In the genomic region with DNA sequence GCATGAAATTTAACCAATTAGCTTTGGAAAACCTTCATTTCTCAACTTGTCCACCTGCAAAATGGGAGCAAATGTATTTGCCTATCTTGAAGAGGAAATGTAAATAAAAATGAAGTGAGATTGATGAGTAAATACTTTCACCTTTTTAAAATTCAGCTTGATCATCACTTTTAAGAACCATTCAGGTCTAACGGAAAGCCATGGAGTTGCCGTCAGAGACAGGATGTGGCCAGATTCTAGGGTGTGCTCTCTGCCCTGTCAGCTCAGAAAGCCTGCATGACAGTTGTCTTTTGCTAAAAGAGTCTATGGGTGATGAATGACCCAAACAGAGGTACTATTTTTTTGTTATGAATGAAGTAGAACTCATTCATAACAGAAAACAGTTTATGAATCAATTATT, we compare ENCODE assay signal across 22 cellular contexts.
"Had no signal": no experiment of that assay in that cellular context is flagged by ENCODE, and none has a peak within 500 bp of the region (broad histone marks: within the 10 kb centered on the region; RNA-seq: fewer than 3 reads in every experiment).

No MANE protein-coding gene starts in this region.

- ATAC-seq: activated T-cell treated with anti-CD3 and anti-CD28 coated beads, Interleukin-2, amount 50 U/mL, for 72 hours; body of pancreas; PC-3 had no signal

- H3K4me1 ChIP-seq: body of pancreas had no signal

- DNase-seq: activated CD4-positive, alpha-beta T cell treated with anti-CD3 and anti-CD28 coated beads for 48 hours; activated CD4-positive, alpha-beta T cell treated with anti-CD3 and anti-CD28 coated beads, Interleukin-2, amount 50 U/mL, for 4 hours; activated CD4-positive, CD25-positive, alpha-beta regulatory T cell treated with anti-CD3 and anti-CD28 coated beads, Interleukin-2, amount 50 U/mL, for 72 hours; activated CD8-positive, alpha-beta memory T cell treated with anti-CD3 and anti-CD28 coated beads for 24 hours; activated naive CD4-positive, alpha-beta T cell treated with anti-CD3 and anti-CD28 coated beads, Interleukin-2, amount 50 U/mL, for 16 hours; activated naive CD8-positive, alpha-beta T cell treated with anti-CD3 and anti-CD28 coated beads, Interleukin-2, amount 10 ng/mL, durations not matched to agents 7 days and 5 days; activated T-cell treated with anti-CD3 and anti-CD28 coated beads, Interleukin-2, amount 50 U/mL, for 72 hours; aorta; body of pancreas; central memory CD4-positive, alpha-beta T cell; MM.1S; NCI-H1436 treated with DMSO at 0.1 percent for 48 hours; NCI-H187; NCI-H2081; NCI-H446; NCI-H524; PC-3; SHP77 treated with DMSO at 0.1 percent for 48 hours had no signal

- H3K27ac Mint-ChIP-seq: activated naive CD8-positive, alpha-beta T cell treated with anti-CD3 and anti-CD28 coated beads, Interleukin-2, amount 10 ng/mL, durations not matched to agents 7 days and 5 days; activated T-cell treated with anti-CD3 and anti-CD28 coated beads, Interleukin-2, amount 50 U/mL, for 72 hours; T-helper 1 cell treated with Interleukin-12 subunit alpha and Interleukin-12 subunit beta and Interleukin-4 antibody, amounts not matched to agents 30 μg/mL and 1 μg/mL, for 36 hours had no signal

- H3K27ac ChIP-seq: body of pancreas, coronary artery had no signal

- H3K9me3 Mint-ChIP-seq: activated naive CD8-positive, alpha-beta T cell treated with anti-CD3 and anti-CD28 coated beads, Interleukin-2, amount 10 ng/mL, durations not matched to agents 7 days and 5 days; activated T-cell treated with anti-CD3 and anti-CD28 coated beads, Interleukin-2, amount 50 U/mL, for 72 hours; T-helper 1 cell treated with Interleukin-12 subunit alpha and Interleukin-12 subunit beta and Interleukin-4 antibody, amounts not matched to agents 30 μg/mL and 1 μg/mL, for 36 hours had no signal

- H3K4me3 ChIP-seq: body of pancreas, coronary artery had no signal

- H3K36me3 Mint-ChIP-seq: activated naive CD8-positive, alpha-beta T cell treated with anti-CD3 and anti-CD28 coated beads, Interleukin-2, amount 10 ng/mL, durations not matched to agents 7 days and 5 days had no signal

- H3K4me1 Mint-ChIP-seq: activated naive CD8-positive, alpha-beta T cell treated with anti-CD3 and anti-CD28 coated beads, Interleukin-2, amount 10 ng/mL, durations not matched to agents 7 days and 5 days had no signal

- FAIRE-seq: bronchial epithelial cell, RCC 7860 had no signal

- H3K9me3 ChIP-seq: body of pancreas had no signal

- H3K27me3 ChIP-seq: body of pancreas had no signal

- H3K4me3 Mint-ChIP-seq: activated naive CD8-positive, alpha-beta T cell treated with anti-CD3 and anti-CD28 coated beads, Interleukin-2, amount 10 ng/mL, durations not matched to agents 7 days and 5 days; activated T-cell treated with anti-CD3 and anti-CD28 coated beads, Interleukin-2, amount 50 U/mL, for 72 hours; T-helper 1 cell treated with Interleukin-12 subunit alpha and Interleukin-12 subunit beta and Interleukin-4 antibody, amounts not matched to agents 30 μg/mL and 1 μg/mL, for 36 hours had no signal
